In genomic region chr10:98815039-98815660, GRCh38 we compare ENCODE assay signal across 24 cellular contexts.
"Had no signal": no experiment of that assay in that cellular context is flagged by ENCODE, and none has a peak within 500 bp of the region (broad histone marks: within the 10 kb centered on the region; RNA-seq: fewer than 3 reads in every experiment).

No MANE protein-coding gene starts in this region.

- DNase-seq: activated CD4-positive, alpha-beta memory T cell treated with anti-CD3 and anti-CD28 coated beads for 36 hours; activated CD4-positive, alpha-beta T cell treated with anti-CD3 and anti-CD28 coated beads, Interleukin-2, amount 10 ng/mL, durations not matched to agents 7 days and 5 days; activated CD4-positive, CD25-positive, alpha-beta regulatory T cell; activated CD8-positive, alpha-beta memory T cell treated with anti-CD3 and anti-CD28 coated beads for 24 hours; activated gamma-delta T cell; activated naive CD4-positive, alpha-beta T cell treated with anti-CD3 and anti-CD28 coated beads, Interleukin-2, amount 10 ng/mL, durations not matched to agents 7 days and 5 days; activated naive CD8-positive, alpha-beta T cell treated with anti-CD3 and anti-CD28 coated beads for 36 hours; activated T-cell treated with anti-CD3 and anti-CD28 coated beads, Interleukin-2, amount 50 U/mL, for 4 hours; brain microvascular endothelial cell; Karpas-422; MM.1S; NCI-H1105; NCI-H1436; NCI-H187; NCI-H2081; NCI-H524; RPMI8226; T-cell; T-helper 2 cell; T1000 had no signal

- H3K27me3 ChIP-seq: brain microvascular endothelial cell, cardiac muscle cell had no signal

- H3K27ac ChIP-seq: brain microvascular endothelial cell, cardiac muscle cell, SK-N-MC had no signal

- H3K4me3 ChIP-seq: cardiac muscle cell, SK-N-MC had no signal

- H3K36me3 ChIP-seq: brain microvascular endothelial cell, cardiac muscle cell had no signal

- ATAC-seq: activated T-cell treated with anti-CD3 and anti-CD28 coated beads, Interleukin-2, amount 50 U/mL, for 4 hours; Right ventricle myocardium inferior; T-cell had no signal

- FAIRE-seq: TTC549 had no signal
